In genomic region chr1:50620680-50621329, GRCh38 we compare ENCODE assay signal across 9 cellular contexts.
DNase-seq lines count a peak whose midpoint lies in the region; ATAC-seq and TF ChIP-seq lines count a peak whose summit lies in the region.
"Had no signal": no experiment of that assay in that cellular context is flagged by ENCODE, and none has a peak within 500 bp of the region (broad histone marks: within the 10 kb centered on the region; RNA-seq: fewer than 3 reads in every experiment).

No MANE protein-coding gene starts in this region.

- peak; percentile 29 for TF ChIP-seq CTCF in NB4 (IDR thresholded peaks at IDR 0.05; ENCODE audit: low read depth, low read length)
- peak; percentile 64 for TF ChIP-seq CTCF in cardiac fibroblast (IDR thresholded peaks at IDR 0.05; ENCODE audit: low read depth, low read length)

- H3K27me3 ChIP-seq in mucosa of stomach (ENCODE audit: control insufficient read depth, insufficient read depth, low read length) = no peaks in the 10 kb centered on the region
- H3K27me3 ChIP-seq: vagina had no signal

- no peak for TF ChIP-seq POLR2A in NB4 (IDR thresholded peaks at IDR 0.05; ENCODE audit: extremely low read depth, insufficient read length)

- H3K9me3 ChIP-seq in mucosa of stomach (ENCODE audit: control insufficient read depth, low read length) = no peaks in the 10 kb centered on the region
- H3K9me3 ChIP-seq: vagina had no signal

- ATAC-seq in HG03457 (IDR thresholded peaks at IDR 0.05; ENCODE audit: unreplicated experiment) (no peak), GM21423 (IDR thresholded peaks at IDR 0.05; ENCODE audit: unreplicated experiment) (no peak), GM18517 (IDR thresholded peaks at IDR 0.05; ENCODE audit: unreplicated experiment) (no peak)

- H3K4me1 ChIP-seq in mucosa of stomach (ENCODE audit: control insufficient read depth, insufficient read depth, low read length) = no peaks in the 10 kb centered on the region
- H3K4me1 ChIP-seq: vagina had no signal

- H3K36me3 ChIP-seq in mucosa of stomach (ENCODE audit: control insufficient read depth, insufficient read depth, low read length) = no peaks in the 10 kb centered on the region
- H3K36me3 ChIP-seq: vagina had no signal

- H3K4me3 ChIP-seq in NB4 (ENCODE audit: low read depth, low read length) (no peak overlapping the region), cardiac fibroblast (replicated peaks in 1 of 2; ENCODE audit: low read depth in 2 of 2, low read length in 2 of 2) (no peak overlapping the region), mucosa of stomach (ENCODE audit: low read length) (peak overlapping the region; percentile 54)
- H3K4me3 ChIP-seq: vagina had no signal

- DNase-seq in ELR (ENCODE audit: low read depth) (peak; percentile 67), NB4 (ENCODE audit: low read depth) (peak; percentile 11), cardiac fibroblast (ENCODE audit: low read depth in 2 of 2) (peak; percentile 38 to 54), NCI-H2227 treated with DMSO at 0.1 percent for 48 hours (lab: John Stamatoyannopoulos, UW) (no peak)

- peak overlapping the region; percentile 49 for H3K9ac ChIP-seq in mucosa of stomach (ENCODE audit: low read length)
